ENCODE assay signal across 11 cellular contexts in the genomic region with DNA sequence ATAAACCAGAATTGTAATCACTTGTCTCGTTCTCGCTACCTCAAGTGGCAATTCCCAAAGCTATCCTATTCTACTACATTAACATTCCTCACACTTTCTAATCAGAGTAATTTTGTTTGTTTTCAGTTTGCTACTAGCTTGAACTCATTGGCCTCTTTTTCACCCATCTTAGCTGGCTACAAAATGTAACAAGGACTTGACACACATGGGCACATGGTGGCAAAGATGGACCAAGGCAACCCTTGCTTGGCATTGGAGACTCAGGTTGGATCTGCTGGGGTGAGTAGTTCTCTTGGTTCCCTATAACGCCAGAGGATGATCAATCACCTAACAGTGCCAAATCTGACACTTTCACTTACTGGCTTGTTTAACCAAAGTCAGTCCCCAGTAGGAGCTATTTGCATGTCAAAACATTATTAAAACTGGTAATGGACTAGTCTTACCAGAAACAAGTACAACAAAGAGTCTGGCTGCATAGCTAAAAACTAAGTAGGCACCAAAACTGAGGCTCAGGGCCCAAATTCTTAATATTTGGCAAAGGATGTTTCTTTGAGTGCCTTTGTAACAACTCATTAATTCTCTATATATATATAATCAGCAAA. TPM values are rescaled to one million over a fixed set of nuclear protein-coding genes. Genes with fewer than 3 reads are reported as not detected.
A peak's percentile ranks its signal among the peaks of the same experiment; 100 is the strongest.
DNase-seq lines count a peak whose midpoint lies in the region; ATAC-seq and TF ChIP-seq lines count a peak whose summit lies in the region.
"Had no signal": no experiment of that assay in that cellular context is flagged by ENCODE, and none has a peak within 500 bp of the region (broad histone marks: within the 10 kb centered on the region; RNA-seq: fewer than 3 reads in every experiment).

No MANE protein-coding gene starts in this region.

- H3K9me2 ChIP-seq in hepatocyte (replicated peaks; ENCODE audit: insufficient read depth), result no peaks in the 10 kb centered on the region
- no peaks in the 10 kb centered on the region for H3K9me2 ChIP-seq in MM.1S (replicated peaks; ENCODE audit: insufficient read depth, low read length)

- H3K9me3 Mint-ChIP-seq in natural killer cell, result no peaks in the 10 kb centered on the region
- H3K9me3 Mint-ChIP-seq in natural killer cell treated with Interleukin-12 subunit alpha and Interleukin-12 subunit beta and Interleukin-15 and Interleukin-18, amount 100 ng/mL, for 72 hours, result no peaks in the 10 kb centered on the region

- peaks cover 3% of the 10 kb centered on the region; the same call in 1 of the 2 replicates for H3F3A ChIP-seq in MM.1S (ENCODE audit: insufficient read depth, low read length)

- no peak for TF ChIP-seq CTCF in natural killer cell (IDR thresholded peaks at IDR 0.05)
- TF ChIP-seq CTCF in hepatocyte (IDR thresholded peaks at IDR 0.05; ENCODE audit: poor library complexity), result no peak
- no peak for TF ChIP-seq CTCF in MM.1S (IDR thresholded peaks at IDR 0.05; ENCODE audit: low read length)

- H3K4me2 ChIP-seq in hepatocyte, result peak overlapping the region; percentile 83
- no peak overlapping the region for H3K4me2 ChIP-seq in MM.1S (ENCODE audit: low read depth, low read length)

- peaks cover 10 to 15% of the 10 kb centered on the region in 2 donors for H3K27me3 Mint-ChIP-seq in natural killer cell (ENCODE audit: low read depth in 2 of 2)
- peaks cover 25 to 39% of the 10 kb centered on the region in 2 donors for H3K27me3 Mint-ChIP-seq in natural killer cell treated with Interleukin-12 subunit alpha and Interleukin-12 subunit beta and Interleukin-15 and Interleukin-18, amount 100 ng/mL, for 72 hours

- DNase-seq in natural killer cell (no peak), OCI-M1 (lab: John Stamatoyannopoulos, UW) (peak; percentile 65), hepatocyte (ENCODE audit: low spot score) (no peak), MM.1S (no peak), NCI-H2227 treated with DMSO at 0.1 percent for 48 hours (lab: John Stamatoyannopoulos, UW) (no peak), GM19238 (ENCODE audit: insufficient read length, low spot score) (no peak), NOMO-1 treated with DMSO at 0.1 percent for 48 hours (lab: John Stamatoyannopoulos, UW; ENCODE audit: unreplicated experiment) (no peak)
- no peak for DNase-seq in natural killer cell treated with Interleukin-12 subunit alpha and Interleukin-12 subunit beta and Interleukin-15 and Interleukin-18, amount 100 ng/mL, for 72 hours (ENCODE audit: low spot score)
- DNase-seq: aorta, C1 segment of cervical spinal cord, NCI-H1048 had no signal

- H3K27ac ChIP-seq in hepatocyte (no peak overlapping the region), MM.1S (ENCODE audit: low read length) (no peak overlapping the region)

- peak overlapping the region; percentile 31 for H3K4me3 Mint-ChIP-seq in natural killer cell
- H3K4me3 Mint-ChIP-seq in natural killer cell treated with Interleukin-12 subunit alpha and Interleukin-12 subunit beta and Interleukin-15 and Interleukin-18, amount 100 ng/mL, for 72 hours, result no peak overlapping the region

- H3K4me1 ChIP-seq in hepatocyte (ENCODE audit: insufficient read depth) (peaks cover 9% of the 10 kb centered on the region), MM.1S (ENCODE audit: low read length) (peaks cover 13% of the 10 kb centered on the region)

- no peak overlapping the region for H3K27ac Mint-ChIP-seq in natural killer cell
- H3K27ac Mint-ChIP-seq in natural killer cell treated with Interleukin-12 subunit alpha and Interleukin-12 subunit beta and Interleukin-15 and Interleukin-18, amount 100 ng/mL, for 72 hours, result no peak overlapping the region

- H3K36me3 ChIP-seq in hepatocyte (replicated peaks; ENCODE audit: insufficient read depth, low read depth), result no peaks in the 10 kb centered on the region
- H3K36me3 ChIP-seq in MM.1S (replicated peaks; ENCODE audit: insufficient read depth, low read length), result no peaks in the 10 kb centered on the region

- H4K20me1 ChIP-seq in hepatocyte (ENCODE audit: insufficient read depth, poor library complexity, severe bottlenecking) (peaks cover 10% of the 10 kb centered on the region), MM.1S (ENCODE audit: insufficient read depth, low read length) (no peaks in the 10 kb centered on the region)

- no peak overlapping the region for H3K9ac ChIP-seq in MM.1S (ENCODE audit: low read length)

- H2AFZ ChIP-seq in hepatocyte, result no peak overlapping the region
- H2AFZ ChIP-seq in MM.1S (ENCODE audit: low read length), result no peak overlapping the region

- H3K9me3 ChIP-seq in hepatocyte (ENCODE audit: low read depth) (no peaks in the 10 kb centered on the region), MM.1S (replicated peaks; ENCODE audit: insufficient read depth, low read length) (no peaks in the 10 kb centered on the region)

- H3K4me3 ChIP-seq in hepatocyte (peak overlapping the region; percentile 95), MM.1S (ENCODE audit: low read length) (no peak overlapping the region)

- H3K79me2 ChIP-seq in hepatocyte (peaks cover 60% of the 10 kb centered on the region), MM.1S (ENCODE audit: low read length) (0 out of 2 replicates have a peak, but pooled peaks cover 12% of the 10 kb centered on the region)

- peaks cover 16 to 18% of the 10 kb centered on the region in 2 donors for H3K4me1 Mint-ChIP-seq in natural killer cell
- peaks cover 16 to 21% of the 10 kb centered on the region in 2 donors for H3K4me1 Mint-ChIP-seq in natural killer cell treated with Interleukin-12 subunit alpha and Interleukin-12 subunit beta and Interleukin-15 and Interleukin-18, amount 100 ng/mL, for 72 hours (ENCODE audit: low read depth in 2 of 2)

- ATAC-seq in natural killer cell, result no peak
- ATAC-seq in natural killer cell treated with Interleukin-12 subunit alpha and Interleukin-12 subunit beta and Interleukin-15 and Interleukin-18, amount 100 ng/mL, for 72 hours, result no peak

- no peaks in the 10 kb centered on the region for H3K27me3 ChIP-seq in hepatocyte
- peaks cover 18% of the 10 kb centered on the region for H3K27me3 ChIP-seq in MM.1S (replicated peaks; ENCODE audit: insufficient read depth, low read length)

- WGBS in hepatocyte (ENCODE audit: low lambda C conversion rate, missing lambda C conversion rate), result 81% methylated on average over 3 of the region's 3 CpGs

- H3K36me3 Mint-ChIP-seq in natural killer cell, result no peaks in the 10 kb centered on the region
- no peaks in the 10 kb centered on the region for H3K36me3 Mint-ChIP-seq in natural killer cell treated with Interleukin-12 subunit alpha and Interleukin-12 subunit beta and Interleukin-15 and Interleukin-18, amount 100 ng/mL, for 72 hours

- intact Hi-C loops in natural killer cell (cut with micrococcal nuclease), result no loop called here

RNA-seq across cellular contexts. Expression of a gene that starts 1.9 kb away (rescaled TPM):
- total RNA-seq in natural killer cell (1 to 10 TPM; 2.3 to 3.7 (median 2.5) TPM), hepatocyte (16.9 and 20.8 TPM in 2 replicates)
- 1 to 10 TPM; 1.0 to 2.0 TPM for total RNA-seq in natural killer cell treated with Interleukin-12 subunit alpha and Interleukin-12 subunit beta and Interleukin-15 and Interleukin-18, amount 100 ng/mL, for 72 hours
- polyA plus RNA-seq in hepatocyte, result 12.0 and 14.9 TPM in 2 replicates
